ENCODE assay signal across 22 cellular contexts in genomic region chr15:42955518-42955917, GRCh38. TPM values are rescaled to one million over a fixed set of nuclear protein-coding genes. Genes with fewer than 3 reads are reported as not detected.
DNase-seq lines count a peak whose midpoint lies in the region; ATAC-seq, FAIRE-seq and TF ChIP-seq lines count a peak whose summit lies in the region.
"Had no signal": no experiment of that assay in that cellular context is flagged by ENCODE, and none has a peak within 500 bp of the region (broad histone marks: within the 10 kb centered on the region; RNA-seq: fewer than 3 reads in every experiment).

No MANE protein-coding gene starts in this region.

- POLR2A ChIA-PET in K562 (lab: Yijun Ruan, JAX) = interaction anchor here (1.4 kb wide), 1 partner anchor 19 kb away, joined by 4 read pairs; no protein-coding TSS in a partner anchor

- ATAC-seq in K562 (no peak), HG02885 (IDR thresholded peaks at IDR 0.05; ENCODE audit: poor library complexity, unreplicated experiment) (no peak)
- ATAC-seq: natural killer cell; stimulated activated naive B cell treated with anti-CD40 and anti-IgM and Interleukin-4, amounts not matched to agents 10 μg/mL and 1 μg/mL and 100 μg/mL, for 72 hours; T-helper 17 cell had no signal

- no peaks in the 10 kb centered on the region for H3K9me1 ChIP-seq in K562 (ENCODE audit: control insufficient read depth, insufficient read depth, low read length)

- CTCF ChIA-PET in K562 (lab: Yijun Ruan, JAX; ENCODE audit: low intra/inter-chr PET ratio) = no interaction called here

- no peak overlapping the region for H2AFZ ChIP-seq in K562 (ENCODE audit: low read depth, low read length)

- H3K27ac ChIP-seq in K562 (ENCODE audit: extremely low read depth, low read depth, low read length) = no peak overlapping the region
- H3K27ac ChIP-seq: tibial artery, WERI-Rb-1 had no signal

- no peak overlapping the region for H3K4me2 ChIP-seq in K562 (ENCODE audit: insufficient read depth, low read length)

- no peak overlapping the region for H3K9ac ChIP-seq in K562 (ENCODE audit: insufficient read depth in 1 of 2, low read depth in 2 of 2, low read length in 2 of 2)

- in situ Hi-C loops in K562 (cut with MboI) = no loop called here

- DNase-seq in AG10803 (ENCODE audit: low read depth) (peak; percentile 84), HCEC 1CT (peak; percentile 64), K562 (ENCODE audit: extremely low read depth in 1 of 4, low spot score in 3 of 4) (no peak), iris pigment epithelial cell (ENCODE audit: low read depth) (peak; percentile 90), D721Med (ENCODE audit: insufficient read length, low spot score) (no peak), NCI-H1436 treated with DMSO at 0.1 percent for 48 hours (lab: John Stamatoyannopoulos, UW) (no peak), DMS79 (lab: John Stamatoyannopoulos, UW) (no peak)
- DNase-seq: amygdala; CD4-positive, CD25-positive, alpha-beta regulatory T cell; DMS79 treated with DMSO at 0.1 percent for 48 hours; immature natural killer cell; natural killer cell; NCI-H187 treated with DMSO at 0.1 percent for 48 hours; NCI-H446 treated with DMSO at 0.1 percent for 48 hours; Right ventricle myocardium superior; stimulated activated naive B cell treated with anti-CD40 and anti-IgM and Interleukin-4, amounts not matched to agents 10 μg/mL and 1 μg/mL and 100 μg/mL, for 72 hours; T-helper 17 cell; tibial artery; WERI-Rb-1 had no signal

- TF ChIP-seq RAD21 in K562 (CRISPR knock-in tag; conservative IDR thresholded peaks at IDR 0.05 in 1 of 2, IDR thresholded peaks at IDR 0.05 in 1 of 2) = no peak

- intact Hi-C loops in K562 (cut with micrococcal nuclease) = no loop called here

- H4K20me1 ChIP-seq in K562 (replicated peaks; ENCODE audit: control insufficient read depth, insufficient read depth, low read length) = no peaks in the 10 kb centered on the region

- peaks cover 82% of the 10 kb centered on the region for H3K36me3 ChIP-seq in K562 (ENCODE audit: control insufficient read depth, insufficient read depth, low read length)

- no peak for TF ChIP-seq EP300 in K562 (IDR thresholded peaks at IDR 0.05; ENCODE audit: low read length)

- H3K9me3 ChIP-seq in K562 (replicated peaks; ENCODE audit: control insufficient read depth, insufficient read depth, low read depth, low read length) = no peaks in the 10 kb centered on the region
- H3K9me3 ChIP-seq: tibial artery had no signal

- H3K27me3 ChIP-seq in K562 (ENCODE audit: control insufficient read depth in 2 of 2, insufficient read depth in 2 of 2, low read length in 2 of 2) = no peaks in the 10 kb centered on the region
- H3K27me3 ChIP-seq: tibial artery had no signal

- no peak for FAIRE-seq in K562 (lab: Jason Lieb, UNC)
- no peak for FAIRE-seq in D721Med (lab: Jason Lieb, UNC)
- FAIRE-seq: colon, endometrium had no signal

- peaks cover 0 to 10% of the 10 kb centered on the region in 2 experiments; a peak in 3 of 5 replicates for H3K4me1 ChIP-seq in K562 (replicated peaks in 1 of 2; ENCODE audit: control insufficient read depth in 2 of 2, insufficient read depth in 2 of 2, low read length in 2 of 2)

- H3K4me3 ChIP-seq in AG10803 (ENCODE audit: low read length) (no peak overlapping the region), K562 (no peak overlapping the region)
- H3K4me3 ChIP-seq: tibial artery had no signal

- no peak for TF ChIP-seq POLR2A in K562 (conservative IDR thresholded peaks at IDR 0.05)

- BruUV-seq in K562 (replicated peaks; lab: Mats Ljungman, UMichigan) = no TSS peak

- H3K79me2 ChIP-seq in K562 (ENCODE audit: control insufficient read depth, insufficient read depth, low read length) = no peaks in the 10 kb centered on the region

- TF ChIP-seq CTCF in AG10803 (conservative IDR thresholded peaks at IDR 0.05; ENCODE audit: low read length) (no peak), K562 (IDR thresholded peaks at IDR 0.05 in 2 of 3, conservative IDR thresholded peaks at IDR 0.05 in 1 of 3; ENCODE audit: insufficient read depth in 2 of 3, low read depth in 1 of 3, low read length in 3 of 3) (no peak), D721Med (IDR thresholded peaks at IDR 0.05; ENCODE audit: insufficient read depth, missing control alignments) (no peak)

TF ChIP-seq in K562, 482 proteins besides CTCF, POLR2A, EP300 and RAD21:
- TF ChIP-seq GABPB1 (CRISPR knock-in tag; IDR thresholded peaks at IDR 0.05) = no peak
- no peak for TF ChIP-seq HINFP (tag; conservative IDR thresholded peaks at IDR 0.05; ENCODE audit: low read depth)
- TF ChIP-seq C11orf30 (IDR thresholded peaks at IDR 0.05; ENCODE audit: low read depth) = peak; percentile 64
- no peak for TF ChIP-seq KLF10 (CRISPR knock-in tag; IDR thresholded peaks at IDR 0.05)
- peak; percentile 13; the same call in 1 of the 2 replicates for TF ChIP-seq MAFF (IDR thresholded peaks at IDR 0.05; ENCODE audit: low read length)
- TF ChIP-seq MAFK (IDR thresholded peaks at IDR 0.05; ENCODE audit: low read length) = peak; percentile 50; the same call in 1 of the 2 replicates
- TF ChIP-seq ZNF830 (CRISPR knock-in tag; IDR thresholded peaks at IDR 0.05) = no peak
- peak; percentile 87 for TF ChIP-seq ZNF316 (IDR thresholded peaks at IDR 0.05)

RNA-seq across cellular contexts. Expression of gene TTBK2, which starts 34.9 kb away (rescaled TPM):
- 10.0 and 27.3 TPM in 2 replicates for total RNA-seq in K562 (2011; cell fraction: chromatin; rRNA removed; ENCODE audit: low replicate concordance)
- 6.7 and 8.4 TPM in 2 replicates for total RNA-seq in K562 (2011; cell fraction: nucleolus; rRNA removed)
- 13.1 and 14.7 TPM in 2 replicates for total RNA-seq in K562 (2011; cell fraction: nucleoplasm; rRNA removed)
- 3.7 and 4.4 TPM in 2 replicates for total RNA-seq in K562 (2014; rRNA removed)
- total RNA-seq in K562 (2014; rRNA removed; fragmentation: Illumina TruSeq; extraction: Trizol) = 7.0 and 7.1 TPM in 2 replicates
- total RNA-seq in K562 (2015; rRNA removed; fragmentation: Illumina TruSeq; extraction: Trizol) = 5.7 and 6.1 TPM in 2 replicates
- total RNA-seq in K562 (2021) = 8.0 and 8.5 TPM in 2 replicates
- polyA plus RNA-seq in K562 (2011; rRNA removed) = 6.4 and 7.9 TPM in 2 replicates
- 1.4 and 4.2 TPM in 2 replicates for polyA plus RNA-seq in K562 (2011; cell fraction: cytosol; rRNA removed)
- polyA plus RNA-seq in K562 (2011; cell fraction: nucleus; rRNA removed) = 8.2 and 10.5 TPM in 2 replicates
- 3.1 and 5.6 TPM in 2 replicates for polyA plus RNA-seq in K562 (2012)
- polyA plus RNA-seq in K562 (2014; fragmentation: Illumina TruSeq; extraction: Trizol) = 4.1 and 4.8 TPM in 2 replicates
- 1 to 10 TPM in 1 of 2 experiments, under 1 TPM in 1; 0.89 to 1.2 TPM for polyA plus RNA-seq in K562 (2014; fragmentation: Nextera tagmentation; extraction: Ambion mirVana)
- polyA plus RNA-seq in K562 (2014; rRNA removed) = 3.2 and 4.0 TPM in 2 replicates
- polyA minus RNA-seq in K562 (2011; rRNA and poly(A)+ RNA removed) = 15.6 and 21.6 TPM in 2 replicates
- 4.6 and 6.6 TPM in 2 replicates for polyA minus RNA-seq in K562 (2011; cell fraction: cytosol; rRNA and poly(A)+ RNA removed)
- 5.3 and 11.1 TPM in 2 replicates for polyA minus RNA-seq in K562 (2011; cell fraction: nucleus; rRNA and poly(A)+ RNA removed)

Comparison
In these comparisons a context has a peak if more than half of its experiments do, and no peak if none do; other contexts are left out.
1. DNase-seq: peak in AG10803 (single experiment), HCEC 1CT (single experiment) and iris pigment epithelial cell (single experiment); none in K562 (0 of 4), D721Med (single experiment), NCI-H1436 treated with DMSO at 0.1 percent for 48 hours (single experiment) and DMS79 (single experiment).